18 cellular contexts compared by ENCODE assay signal in the genomic region with DNA sequence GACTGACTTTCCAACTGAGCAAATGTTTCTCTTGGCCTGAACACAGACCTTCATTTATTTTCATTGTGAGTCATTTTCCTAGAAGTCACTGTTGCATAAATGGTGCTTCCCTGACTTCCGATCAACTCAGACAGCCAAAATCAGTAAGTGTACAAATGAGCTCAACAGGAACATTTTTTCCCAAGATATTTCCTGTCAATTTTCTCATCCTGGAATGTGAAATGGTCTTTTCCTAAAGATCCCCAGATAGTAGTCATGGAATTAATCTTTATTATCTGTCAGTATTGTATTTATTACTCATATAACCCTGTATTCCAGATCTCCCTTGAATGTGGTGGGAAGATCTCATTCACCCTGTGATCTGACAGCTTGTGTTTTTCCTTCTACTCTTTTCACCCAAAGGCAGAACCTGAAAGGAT.
DNase-seq lines count a peak whose midpoint lies in the region; ATAC-seq, FAIRE-seq and TF ChIP-seq lines count a peak whose summit lies in the region.
"Had no signal": no experiment of that assay in that cellular context is flagged by ENCODE, and none has a peak within 500 bp of the region (broad histone marks: within the 10 kb centered on the region; RNA-seq: fewer than 3 reads in every experiment).

No MANE protein-coding gene starts in this region.

- H3K27ac ChIP-seq in foreskin keratinocyte = no peak overlapping the region
- no peak overlapping the region for H3K27ac ChIP-seq in substantia nigra (ENCODE audit: low read depth, low read length, poor library complexity, severe bottlenecking)

- FAIRE-seq in HTR-8/SVneo (lab: Jason Lieb, UNC) = no peak

- peaks cover 11% of the 10 kb centered on the region for H3K4me1 ChIP-seq in foreskin keratinocyte

- ATAC-seq in foreskin keratinocyte (peak; percentile 92), GM18907 (IDR thresholded peaks at IDR 0.05; ENCODE audit: unreplicated experiment) (no peak)
- ATAC-seq: left colon, T-helper 17 cell had no signal

- no peaks in the 10 kb centered on the region for H3K36me3 Mint-ChIP-seq in osteocyte (ENCODE audit: unreplicated experiment)

- H3K27ac Mint-ChIP-seq in osteocyte (ENCODE audit: unreplicated experiment) = peak overlapping the region; percentile 63
- H3K27ac Mint-ChIP-seq: activated CD4-positive, alpha-beta memory T cell treated with anti-CD3 and anti-CD28 coated beads, Interleukin-2, amount 10 ng/mL, durations not matched to agents 7 days and 5 days; endodermal cell; T-helper 17 cell had no signal

- no peak overlapping the region for H3K4me3 Mint-ChIP-seq in osteocyte (ENCODE audit: unreplicated experiment)
- H3K4me3 Mint-ChIP-seq: activated CD4-positive, alpha-beta memory T cell treated with anti-CD3 and anti-CD28 coated beads, Interleukin-2, amount 10 ng/mL, durations not matched to agents 7 days and 5 days; endodermal cell; T-helper 17 cell had no signal

- H3K27me3 ChIP-seq in foreskin keratinocyte = no peaks in the 10 kb centered on the region

- TF ChIP-seq CTCF in foreskin keratinocyte (conservative IDR thresholded peaks at IDR 0.05) = no peak
- no peak for TF ChIP-seq CTCF in osteocyte (IDR thresholded peaks at IDR 0.05)

- H3K27me3 Mint-ChIP-seq in osteocyte (ENCODE audit: unreplicated experiment) = no peaks in the 10 kb centered on the region
- H3K27me3 Mint-ChIP-seq: activated CD4-positive, alpha-beta memory T cell treated with anti-CD3 and anti-CD28 coated beads, Interleukin-2, amount 10 ng/mL, durations not matched to agents 7 days and 5 days; T-helper 17 cell had no signal

- peak; percentile 30 for DNase-seq in HTR-8/SVneo (ENCODE audit: insufficient read length, low spot score)
- DNase-seq in astrocyte of the hippocampus (ENCODE audit: low read depth, low spot score) = peak; percentile 31
- peak; percentile 56 to 78 for DNase-seq in foreskin keratinocyte
- DNase-seq in osteocyte (ENCODE audit: extremely low spot score, unreplicated experiment) = no peak
- DNase-seq in substantia nigra (lab: John Stamatoyannopoulos, UW) = no peak
- DNase-seq in GM19240 (ENCODE audit: insufficient read length, low spot score) = no peak
- DNase-seq: activated CD4-positive, alpha-beta memory T cell treated with anti-CD3 and anti-CD28 coated beads, Interleukin-2, amount 10 ng/mL, durations not matched to agents 7 days and 5 days; activated naive CD4-positive, alpha-beta T cell; anterior cingulate cortex; DND-41; endodermal cell; foreskin fibroblast; left colon; NCI-H1417 treated with DMSO at 0.1 percent for 48 hours; retina; SIG-M5; T-helper 17 cell had no signal

- peaks cover 10% of the 10 kb centered on the region for H3K9me3 Mint-ChIP-seq in osteocyte (ENCODE audit: unreplicated experiment)

- H3K4me1 Mint-ChIP-seq in osteocyte (ENCODE audit: unreplicated experiment) = peaks cover 26% of the 10 kb centered on the region
- H3K4me1 Mint-ChIP-seq: activated CD4-positive, alpha-beta memory T cell treated with anti-CD3 and anti-CD28 coated beads, Interleukin-2, amount 10 ng/mL, durations not matched to agents 7 days and 5 days; endodermal cell; T-helper 17 cell had no signal

Comparison
In these comparisons a context has a peak if more than half of its experiments do, and no peak if none do; other contexts are left out.
1. DNase-seq: peak in HTR-8/SVneo (single experiment), astrocyte of the hippocampus (single experiment) and foreskin keratinocyte (2 of 2); none in osteocyte (single experiment), substantia nigra (0 of 49) and GM19240 (single experiment).